In genomic region chr14:39099215-39099614, GRCh38 we compare ENCODE assay signal across 8 cellular contexts. TPM values are rescaled to one million over a fixed set of nuclear protein-coding genes. Genes with fewer than 3 reads are reported as not detected.
DNase-seq lines count a peak whose midpoint lies in the region; ATAC-seq and TF ChIP-seq lines count a peak whose summit lies in the region.
"Not testable (repeated sequence)": the region's sequence is repeated elsewhere in the genome, so short reads cannot be mapped to it uniquely, and the experiment has no call there.

No MANE protein-coding gene starts in this region.

- H3K4me1 Mint-ChIP-seq in CD4-positive, alpha-beta memory T cell, result peaks cover 37 to 74% (median 50%) of the 10 kb centered on the region in 4 donors
- H3K4me1 Mint-ChIP-seq in HFFc6 (ENCODE audit: low read depth) (peaks cover 55% of the 10 kb centered on the region), endodermal cell (peaks cover 21% of the 10 kb centered on the region), memory B cell (peaks cover 34% of the 10 kb centered on the region)
- H3K4me1 Mint-ChIP-seq in activated CD8-positive, alpha-beta T cell treated with anti-CD3 and anti-CD28 coated beads for 36 hours (ENCODE audit: low read depth), result peaks cover 48% of the 10 kb centered on the region
- peaks cover 50% of the 10 kb centered on the region for H3K4me1 Mint-ChIP-seq in activated naive CD8-positive, alpha-beta T cell treated with anti-CD3 and anti-CD28 coated beads for 36 hours

- H3K4me3 ChIP-seq in ACC112 (ENCODE audit: low read depth, low read length) (0 out of 2 replicates have a peak overlapping the region, but pooled peaks have one; percentile 11), endodermal cell (ENCODE audit: low read length) (peak overlapping the region; percentile 90)
- not testable (repeated sequence) for H3K4me3 ChIP-seq in CD4-positive, alpha-beta memory T cell (ENCODE audit: low read length in 2 of 2); smooth muscle cell

- peak overlapping the region in 6 of 7 donors; percentile 13 to 83 (median 45) for H3K27ac Mint-ChIP-seq in CD4-positive, alpha-beta memory T cell
- H3K27ac Mint-ChIP-seq in HFFc6, endodermal cell: not testable (repeated sequence)
- H3K27ac Mint-ChIP-seq in activated CD8-positive, alpha-beta T cell treated with anti-CD3 and anti-CD28 coated beads for 36 hours, result peak overlapping the region; percentile 49
- H3K27ac Mint-ChIP-seq in activated naive CD8-positive, alpha-beta T cell treated with anti-CD3 and anti-CD28 coated beads for 36 hours, result peak overlapping the region; percentile 22
- H3K27ac Mint-ChIP-seq in memory B cell, result peak overlapping the region; percentile 47

- H4K20me1 ChIP-seq in smooth muscle cell (ENCODE audit: low read depth), result peaks cover 77% of the 10 kb centered on the region

- CTCF ChIA-PET in CD4-positive, alpha-beta memory T cell (lab: Charles Lee; ENCODE audit: partially characterized antibody), result interaction anchor here (0.7 to 2.2 kb wide), 2 partner anchors 20 to 25 kb away, joined by 3 to 7 read pairs; no protein-coding TSS in a partner anchor
- CTCF ChIA-PET in activated CD8-positive, alpha-beta T cell treated with anti-CD3 and anti-CD28 coated beads for 36 hours (lab: Charles Lee), result interaction anchor here (0.6 to 1.5 kb wide), 6 partner anchors 10 to 327 kb away, joined by 3 to 4 read pairs (median 4); no protein-coding TSS in a partner anchor

- H3K9ac ChIP-seq in endodermal cell (ENCODE audit: extremely low read depth, low read length, poor library complexity, severe bottlenecking); smooth muscle cell (ENCODE audit: low read depth): not testable (repeated sequence)

- not testable (repeated sequence) for H3K27me3 Mint-ChIP-seq in CD4-positive, alpha-beta memory T cell; HFFc6 (ENCODE audit: insufficient read depth); activated CD8-positive, alpha-beta T cell treated with anti-CD3 and anti-CD28 coated beads for 36 hours; activated naive CD8-positive, alpha-beta T cell treated with anti-CD3 and anti-CD28 coated beads for 36 hours; endodermal cell (ENCODE audit: insufficient read depth); memory B cell

- peaks cover 19% of the 10 kb centered on the region for H3K4me1 ChIP-seq in ACC112 (ENCODE audit: control insufficient read depth, insufficient read depth, low read length, unreplicated experiment)
- H3K4me1 ChIP-seq in CD4-positive, alpha-beta memory T cell (ENCODE audit: insufficient read depth, low read length), result peaks cover 63% of the 10 kb centered on the region
- not testable (repeated sequence) for H3K4me1 ChIP-seq in endodermal cell (ENCODE audit: control insufficient read depth, insufficient read depth, low read length)
- peaks cover 18% of the 10 kb centered on the region for H3K4me1 ChIP-seq in smooth muscle cell (ENCODE audit: low read depth)

- not testable (repeated sequence) for H3K9me3 ChIP-seq in CD4-positive, alpha-beta memory T cell (ENCODE audit: control insufficient read depth in 1 of 2, low read length in 2 of 2); endodermal cell (ENCODE audit: control insufficient read depth, low read length); smooth muscle cell (replicated peaks; ENCODE audit: low read depth)

- H3K36me3 ChIP-seq in ACC112 (ENCODE audit: insufficient read depth, low read length) (peaks cover 16% of the 10 kb centered on the region), endodermal cell (ENCODE audit: control insufficient read depth, insufficient read depth, low read length) (peaks cover 39% of the 10 kb centered on the region)
- not testable (repeated sequence) for H3K36me3 ChIP-seq in CD4-positive, alpha-beta memory T cell (ENCODE audit: insufficient read depth, low read length); smooth muscle cell (ENCODE audit: low read depth)

- DNase-seq in CD4-positive, alpha-beta memory T cell; HFFc6; activated CD8-positive, alpha-beta T cell treated with anti-CD3 and anti-CD28 coated beads for 36 hours; activated naive CD8-positive, alpha-beta T cell treated with anti-CD3 and anti-CD28 coated beads for 36 hours; endodermal cell; memory B cell (ENCODE audit: low spot score in 2 of 2); smooth muscle cell (lab: John Stamatoyannopoulos, UW; ENCODE audit: unreplicated experiment): not testable (repeated sequence)

- not testable (repeated sequence) for H3K9me3 Mint-ChIP-seq in CD4-positive, alpha-beta memory T cell; HFFc6; activated CD8-positive, alpha-beta T cell treated with anti-CD3 and anti-CD28 coated beads for 36 hours; activated naive CD8-positive, alpha-beta T cell treated with anti-CD3 and anti-CD28 coated beads for 36 hours; endodermal cell; memory B cell

- intact Hi-C loops in CD4-positive, alpha-beta memory T cell (cut with micrococcal nuclease); activated CD8-positive, alpha-beta T cell treated with anti-CD3 and anti-CD28 coated beads for 36 hours (cut with micrococcal nuclease): not testable (repeated sequence)

- POLR2A ChIA-PET in CD4-positive, alpha-beta memory T cell (lab: Charles Lee; ENCODE audit: partially characterized antibody), result interaction anchor here (3.4 kb wide), 1 partner anchor 333 kb away, joined by 12 read pairs; the partner anchor contains the start of gene FBXO33
- POLR2A ChIA-PET in activated CD8-positive, alpha-beta T cell treated with anti-CD3 and anti-CD28 coated beads for 36 hours (lab: Charles Lee), result interaction anchor here (0.6 to 1.3 kb wide), 2 partner anchors 15 to 18 kb away, joined by 3 to 5 read pairs; partner anchors contain the start of gene GEMIN2

- H3K4me2 ChIP-seq in smooth muscle cell, result peak overlapping the region; percentile 94

- H3K27ac ChIP-seq in ACC112 (ENCODE audit: low read depth, low read length); CD4-positive, alpha-beta memory T cell (ENCODE audit: low read depth, low read length); endodermal cell (ENCODE audit: low read depth, low read length): not testable (repeated sequence)
- H3K27ac ChIP-seq in smooth muscle cell (ENCODE audit: low read depth), result peak overlapping the region; percentile 67

- H3K36me3 Mint-ChIP-seq in CD4-positive, alpha-beta memory T cell, result peaks cover 8 to 23% of the 10 kb centered on the region in 2 donors
- peaks cover 27% of the 10 kb centered on the region for H3K36me3 Mint-ChIP-seq in HFFc6 (ENCODE audit: low read depth)
- H3K36me3 Mint-ChIP-seq in activated CD8-positive, alpha-beta T cell treated with anti-CD3 and anti-CD28 coated beads for 36 hours (ENCODE audit: low read depth), result peaks cover 17% of the 10 kb centered on the region
- peaks cover 19% of the 10 kb centered on the region for H3K36me3 Mint-ChIP-seq in activated naive CD8-positive, alpha-beta T cell treated with anti-CD3 and anti-CD28 coated beads for 36 hours
- peaks cover 25% of the 10 kb centered on the region for H3K36me3 Mint-ChIP-seq in endodermal cell (ENCODE audit: low read depth)
- H3K36me3 Mint-ChIP-seq in memory B cell, result peaks cover 11% of the 10 kb centered on the region

- ATAC-seq in activated CD8-positive, alpha-beta T cell treated with anti-CD3 and anti-CD28 coated beads for 36 hours; memory B cell (ENCODE audit: low read depth): not testable (repeated sequence)

- H3K27me3 ChIP-seq in ACC112 (ENCODE audit: insufficient read depth, low read length); CD4-positive, alpha-beta memory T cell (ENCODE audit: insufficient read depth, low read length); endodermal cell (ENCODE audit: control insufficient read depth, insufficient read depth, low read length, poor library complexity, severe bottlenecking); smooth muscle cell (ENCODE audit: low read depth): not testable (repeated sequence)

- peaks cover 93% of the 10 kb centered on the region for H3K79me2 ChIP-seq in ACC112 (ENCODE audit: control insufficient read depth, insufficient read depth, low read length, unreplicated experiment)
- peaks cover 98% of the 10 kb centered on the region for H3K79me2 ChIP-seq in smooth muscle cell (ENCODE audit: low read depth)

- not testable (repeated sequence) for H3F3A ChIP-seq in smooth muscle cell (ENCODE audit: low read depth)

- 81 to 96% methylated on average over 8 to 10 of the region's 10 CpGs for WGBS in endodermal cell (ENCODE audit: insufficient coverage in 1 of 2, insufficient read length in 1 of 2), 2 experiments
- WGBS in smooth muscle cell (ENCODE audit: low lambda C conversion rate), result 91% methylated on average over 7 of the region's 10 CpGs

- TF ChIP-seq CTCF in HFFc6 (IDR thresholded peaks at IDR 0.05); activated CD8-positive, alpha-beta T cell treated with anti-CD3 and anti-CD28 coated beads for 36 hours (IDR thresholded peaks at IDR 0.05); endodermal cell (conservative IDR thresholded peaks at IDR 0.05); smooth muscle cell (IDR thresholded peaks at IDR 0.05; ENCODE audit: borderline replicate concordance, insufficient read depth, poor library complexity, severe bottlenecking): not testable (repeated sequence)

- peak overlapping the region in 1 of 8 donors; percentile 18 for H3K4me3 Mint-ChIP-seq in CD4-positive, alpha-beta memory T cell
- 0 out of 2 replicates have a peak overlapping the region, but pooled peaks have one; percentile 48 for H3K4me3 Mint-ChIP-seq in HFFc6
- H3K4me3 Mint-ChIP-seq in activated CD8-positive, alpha-beta T cell treated with anti-CD3 and anti-CD28 coated beads for 36 hours; activated naive CD8-positive, alpha-beta T cell treated with anti-CD3 and anti-CD28 coated beads for 36 hours; endodermal cell; memory B cell: not testable (repeated sequence)

- not testable (repeated sequence) for H2AFZ ChIP-seq in ACC112 (ENCODE audit: low read length, unreplicated experiment); smooth muscle cell (ENCODE audit: low read depth)

RNA-seq across cellular contexts. Expression of gene SEC23A, which starts 3.8 kb away (rescaled TPM):
- 10 to 100 TPM; 61.1 to 70.3 TPM for total RNA-seq in CD4-positive, alpha-beta memory T cell
- 10 to 100 TPM; 42.9 to 47.5 TPM for polyA plus RNA-seq in CD4-positive, alpha-beta memory T cell
- total RNA-seq in HFFc6 (2021; fragmentation: NEBNext Ultra II Directional; extraction: Animal tissue kit (Norgen Biotek cat#: 25700)), result 100 to 1,000 TPM; 199 to 255 (median 241) TPM
- total RNA-seq in activated CD8-positive, alpha-beta T cell treated with anti-CD3 and anti-CD28 coated beads for 36 hours, result 10 to 100 TPM; 45.4 to 45.6 TPM
- 10 to 100 TPM; 36.3 to 38.1 TPM for total RNA-seq in activated naive CD8-positive, alpha-beta T cell treated with anti-CD3 and anti-CD28 coated beads for 36 hours
- total RNA-seq in endodermal cell (10 to 100 TPM; 58.5 to 89.7 TPM), smooth muscle cell (220 and 345 TPM in 2 replicates)
- 54.0 TPM for polyA plus RNA-seq in endodermal cell (2013, experiment 1 of 2)
- 52.2 TPM for polyA plus RNA-seq in endodermal cell (2013, experiment 2 of 2)
- 106 and 151 TPM in 2 replicates for polyA plus RNA-seq in smooth muscle cell

RNA-seq across cellular contexts. Expression of gene GEMIN2, which starts 14.9 kb away (rescaled TPM):
- 10 to 100 TPM; 13.4 to 16.9 TPM for total RNA-seq in CD4-positive, alpha-beta memory T cell
- polyA plus RNA-seq in CD4-positive, alpha-beta memory T cell, result 10 to 100 TPM; 14.4 to 15.0 TPM
- 1 to 10 TPM; 6.6 to 9.6 (median 9.0) TPM for total RNA-seq in HFFc6 (2021; fragmentation: NEBNext Ultra II Directional; extraction: Animal tissue kit (Norgen Biotek cat#: 25700))
- 10 to 100 TPM; 21.6 to 25.3 TPM for total RNA-seq in activated CD8-positive, alpha-beta T cell treated with anti-CD3 and anti-CD28 coated beads for 36 hours
- 10 to 100 TPM; 25.8 to 26.4 TPM for total RNA-seq in activated naive CD8-positive, alpha-beta T cell treated with anti-CD3 and anti-CD28 coated beads for 36 hours
- 10 to 100 TPM; 35.2 to 41.7 TPM for total RNA-seq in endodermal cell
- 31.8 TPM for polyA plus RNA-seq in endodermal cell (2013, experiment 1 of 2)
- polyA plus RNA-seq in endodermal cell (2013, experiment 2 of 2), result 29.3 TPM
- total RNA-seq in smooth muscle cell, result 29.6 and 30.0 TPM in 2 replicates
- 18.1 and 25.7 TPM in 2 replicates for polyA plus RNA-seq in smooth muscle cell
